In the genomic region with DNA sequence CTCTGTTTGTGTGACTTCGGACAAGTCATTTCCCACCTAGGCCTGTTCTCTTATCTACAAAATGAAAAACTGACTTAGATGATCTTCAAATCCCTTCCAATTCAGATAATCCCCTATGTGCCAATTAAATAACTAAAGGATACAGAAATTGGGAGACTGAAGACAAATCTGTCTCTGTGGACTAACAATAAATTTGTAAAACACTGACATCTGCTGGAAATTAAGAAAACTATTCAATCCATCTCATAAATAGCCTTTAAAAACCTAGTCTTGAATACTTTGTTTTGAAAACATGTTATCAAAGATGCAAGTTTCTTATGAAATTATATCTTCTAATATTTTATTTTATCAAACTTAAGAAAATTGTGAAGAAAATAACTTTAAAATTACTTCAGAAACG, we compare ENCODE assay signal across 13 cellular contexts. TPM values are rescaled to one million over a fixed set of nuclear protein-coding genes. Genes with fewer than 3 reads are reported as not detected.
DNase-seq lines count a peak whose midpoint lies in the region; ATAC-seq, FAIRE-seq and TF ChIP-seq lines count a peak whose summit lies in the region.
"Had no signal": no experiment of that assay in that cellular context is flagged by ENCODE, and none has a peak within 500 bp of the region (broad histone marks: within the 10 kb centered on the region; RNA-seq: fewer than 3 reads in every experiment).

No MANE protein-coding gene starts in this region.

- no peak overlapping the region for H2AFZ ChIP-seq in HepG2 (ENCODE audit: low read length)

- POLR2A ChIA-PET in HepG2 (lab: Yijun Ruan, JAX): no interaction called here

- H3K36me3 Mint-ChIP-seq in CD14-positive monocyte: peaks cover 49 to 50% of the 10 kb centered on the region in 2 donors

- ATAC-seq in RWPE2 (ENCODE audit: low read depth) (no peak), HepG2 (no peak), HG02852 (IDR thresholded peaks at IDR 0.05; ENCODE audit: unreplicated experiment) (no peak), HG02571 (IDR thresholded peaks at IDR 0.05; ENCODE audit: unreplicated experiment) (no peak), GM19452 (IDR thresholded peaks at IDR 0.05; ENCODE audit: unreplicated experiment) (no peak)
- ATAC-seq: activated CD8-positive, alpha-beta T cell treated with anti-CD3 and anti-CD28 coated beads, Interleukin-2, amount 10 ng/mL, durations not matched to agents 7 days and 5 days had no signal

- peak; percentile 26 for TF ChIP-seq CTCF in CD14-positive monocyte (IDR thresholded peaks at IDR 0.05)
- TF ChIP-seq CTCF in RWPE2 (IDR thresholded peaks at IDR 0.05; ENCODE audit: poor library complexity, severe bottlenecking): peak; percentile 67
- no peak for TF ChIP-seq CTCF in HepG2 (CRISPR knock-in tag; IDR thresholded peaks at IDR 0.05)

- 93% methylated on average over 2 of the region's 2 CpGs for WGBS in HepG2 (ENCODE audit: low lambda C conversion rate)

- no peak for DNase-seq in CD14-positive monocyte (ENCODE audit: low spot score)
- DNase-seq in HCEC 1CT: peak; percentile 7
- DNase-seq in RWPE2 (ENCODE audit: low spot score): no peak
- no peak for DNase-seq in HepG2 (ENCODE audit: low spot score)
- no peak for DNase-seq in NCI-H128 (lab: John Stamatoyannopoulos, UW; ENCODE audit: unreplicated experiment)
- DNase-seq: activated CD8-positive, alpha-beta T cell treated with anti-CD3 and anti-CD28 coated beads, Interleukin-2, amount 10 ng/mL, durations not matched to agents 7 days and 5 days; activated naive CD8-positive, alpha-beta T cell treated with anti-CD3 and anti-CD28 coated beads, Interleukin-2, amount 10 ng/mL, durations not matched to agents 7 days and 5 days; DMS53; effector memory CD4-positive, alpha-beta T cell had no signal

- no peak overlapping the region for H3K27ac Mint-ChIP-seq in CD14-positive monocyte
- H3K27ac Mint-ChIP-seq: activated CD8-positive, alpha-beta T cell treated with anti-CD3 and anti-CD28 coated beads, Interleukin-2, amount 10 ng/mL, durations not matched to agents 7 days and 5 days; activated naive CD8-positive, alpha-beta T cell treated with anti-CD3 and anti-CD28 coated beads, Interleukin-2, amount 10 ng/mL, durations not matched to agents 7 days and 5 days; mesothelial cell of epicardium had no signal

- H3K4me3 ChIP-seq in RWPE2 (ENCODE audit: severe bottlenecking) (no peak overlapping the region), HepG2 (replicated peaks in 1 of 3; ENCODE audit: insufficient read depth in 1 of 3, low read depth in 2 of 3, low read length in 3 of 3) (no peak overlapping the region)

- H4K20me1 ChIP-seq in HepG2 (ENCODE audit: insufficient read depth, low read length): no peaks in the 10 kb centered on the region

- no peaks in the 10 kb centered on the region for H3K27me3 ChIP-seq in RWPE2 (ENCODE audit: insufficient read depth, poor library complexity, severe bottlenecking)
- H3K27me3 ChIP-seq in HepG2 (ENCODE audit: control insufficient read depth in 1 of 2, insufficient read depth in 2 of 2, low read length in 2 of 2): no peaks in the 10 kb centered on the region

- H3K9ac ChIP-seq in HepG2 (ENCODE audit: insufficient read depth, low read depth, low read length): no peak overlapping the region

- in situ Hi-C loops in HepG2 (cut with HindIII; ENCODE audit: extremely low pct_ligation_motif_present, low pct_unique_long_range_greater_than_20kb): no loop called here

- H3K9me3 ChIP-seq in RWPE2 (ENCODE audit: severe bottlenecking) (no peaks in the 10 kb centered on the region), HepG2 (ENCODE audit: low read length) (no peaks in the 10 kb centered on the region)

- no peaks in the 10 kb centered on the region for H3K79me2 ChIP-seq in HepG2 (ENCODE audit: insufficient read depth, low read length)

- intact Hi-C loops in CD14-positive monocyte (cut with micrococcal nuclease) (no loop called here), HepG2 (cut with micrococcal nuclease; ENCODE audit: unreplicated experiment) (no loop called here)

- no peak for FAIRE-seq in HepG2 (lab: Jason Lieb, UNC)

- H3K27ac ChIP-seq in RWPE2 (ENCODE audit: poor library complexity, severe bottlenecking): no peak overlapping the region
- H3K27ac ChIP-seq in HepG2 (ENCODE audit: extremely low read length, insufficient read depth, low read length): no peak overlapping the region

- TF ChIP-seq POLR2A in HepG2 (IDR thresholded peaks at IDR 0.05; ENCODE audit: insufficient read depth in 1 of 2, low read depth in 2 of 2, low read length in 2 of 2): no peak

- H3K9me3 Mint-ChIP-seq in CD14-positive monocyte: no peaks in the 10 kb centered on the region
- H3K9me3 Mint-ChIP-seq: activated naive CD8-positive, alpha-beta T cell treated with anti-CD3 and anti-CD28 coated beads, Interleukin-2, amount 10 ng/mL, durations not matched to agents 7 days and 5 days; mesothelial cell of epicardium had no signal

- TF ChIP-seq EP300 in HepG2 (IDR thresholded peaks at IDR 0.05; ENCODE audit: low read depth in 2 of 2, low read length in 2 of 2): no peak
- no peak for TF ChIP-seq EP300 in HepG2 (CRISPR knock-in tag; IDR thresholded peaks at IDR 0.05; ENCODE audit: borderline replicate concordance)

- H3K4me1 Mint-ChIP-seq in CD14-positive monocyte: no peaks in the 10 kb centered on the region

- no peak overlapping the region for H3K4me2 ChIP-seq in HepG2 (ENCODE audit: low read depth, low read length)

- BruUV-seq in HepG2 (replicated peaks; lab: Mats Ljungman, UMichigan): no TSS peak

- H3K4me1 ChIP-seq in RWPE2 (ENCODE audit: insufficient read depth, poor library complexity, severe bottlenecking) (no peaks in the 10 kb centered on the region), HepG2 (ENCODE audit: insufficient read depth, low read length) (peaks cover 7% of the 10 kb centered on the region)

- CTCF ChIA-PET in HepG2 (lab: Yijun Ruan, JAX; ENCODE audit: low intra/inter-chr PET ratio, low total read pairs): no interaction called here

- H3K27me3 Mint-ChIP-seq in CD14-positive monocyte (ENCODE audit: low read depth in 3 of 3): no peaks in the 10 kb centered on the region
- H3K27me3 Mint-ChIP-seq: activated naive CD8-positive, alpha-beta T cell treated with anti-CD3 and anti-CD28 coated beads, Interleukin-2, amount 10 ng/mL, durations not matched to agents 7 days and 5 days had no signal

- peaks cover 15% of the 10 kb centered on the region; the same call in 1 of the 2 replicates for H3K36me3 ChIP-seq in RWPE2 (ENCODE audit: low read depth)
- peaks cover under 1 to 21% of the 10 kb centered on the region in 2 experiments; a peak in 3 of 5 replicates for H3K36me3 ChIP-seq in HepG2 (replicated peaks in 1 of 2; ENCODE audit: control insufficient read depth in 1 of 2, insufficient read depth in 2 of 2, low read length in 2 of 2)

- TF ChIP-seq RAD21 in HepG2 (CRISPR knock-in tag; IDR thresholded peaks at IDR 0.05): no peak

- no peak overlapping the region for H3K4me3 Mint-ChIP-seq in CD14-positive monocyte
- H3K4me3 Mint-ChIP-seq: activated CD8-positive, alpha-beta T cell treated with anti-CD3 and anti-CD28 coated beads, Interleukin-2, amount 10 ng/mL, durations not matched to agents 7 days and 5 days; activated naive CD8-positive, alpha-beta T cell treated with anti-CD3 and anti-CD28 coated beads, Interleukin-2, amount 10 ng/mL, durations not matched to agents 7 days and 5 days; mesothelial cell of epicardium had no signal

TF ChIP-seq in HepG2, 621 proteins besides CTCF, POLR2A, EP300 and RAD21 (continues in another document):
- TF ChIP-seq MTF2 (CRISPR knock-in tag; IDR thresholded peaks at IDR 0.05; ENCODE audit: borderline replicate concordance): no peak
- no peak for TF ChIP-seq KLF13 (CRISPR knock-in tag; IDR thresholded peaks at IDR 0.05)
- no peak for TF ChIP-seq ZNF841 (CRISPR knock-in tag; IDR thresholded peaks at IDR 0.05; ENCODE audit: borderline replicate concordance)
- TF ChIP-seq ZBTB8A (CRISPR knock-in tag; IDR thresholded peaks at IDR 0.05; ENCODE audit: borderline replicate concordance, low read depth): no peak
- TF ChIP-seq, protein P1, sequence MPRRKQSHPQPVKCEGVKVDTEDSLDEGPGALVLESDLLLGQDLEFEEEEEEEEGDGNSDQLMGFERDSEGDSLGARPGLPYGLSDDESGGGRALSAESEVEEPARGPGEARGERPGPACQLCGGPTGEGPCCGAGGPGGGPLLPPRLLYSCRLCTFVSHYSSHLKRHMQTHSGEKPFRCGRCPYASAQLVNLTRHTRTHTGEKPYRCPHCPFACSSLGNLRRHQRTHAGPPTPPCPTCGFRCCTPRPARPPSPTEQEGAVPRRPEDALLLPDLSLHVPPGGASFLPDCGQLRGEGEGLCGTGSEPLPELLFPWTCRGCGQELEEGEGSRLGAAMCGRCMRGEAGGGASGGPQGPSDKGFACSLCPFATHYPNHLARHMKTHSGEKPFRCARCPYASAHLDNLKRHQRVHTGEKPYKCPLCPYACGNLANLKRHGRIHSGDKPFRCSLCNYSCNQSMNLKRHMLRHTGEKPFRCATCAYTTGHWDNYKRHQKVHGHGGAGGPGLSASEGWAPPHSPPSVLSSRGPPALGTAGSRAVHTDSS (CRISPR knock-in tag; conservative IDR thresholded peaks at IDR 0.05): no peak
- no peak for TF ChIP-seq BCL6 (CRISPR knock-in tag; IDR thresholded peaks at IDR 0.05)
- TF ChIP-seq ZNF329 (CRISPR knock-in tag; IDR thresholded peaks at IDR 0.05; ENCODE audit: low read depth): no peak

RNA-seq across cellular contexts. Expression of a gene that starts 38.3 kb away (rescaled TPM):
- polyA plus RNA-seq in CD14-positive monocyte (100 to 1,000 TPM in 1 of 2 donors, 10 to 100 TPM in 1; 76.4 to 129 TPM), HepG2 (2011; rRNA removed) (48.7 and 49.7 TPM in 2 replicates)
- 37.0 and 52.4 TPM in 2 replicates for total RNA-seq in HepG2 (2016; rRNA removed; fragmentation: Illumina TruSeq; extraction: Trizol)
- total RNA-seq in HepG2 (2016; cell fraction: cytosol; rRNA removed; fragmentation: Illumina TruSeq; extraction: Trizol; ENCODE audit: low read depth): 27.5 and 32.2 TPM in 2 replicates
- total RNA-seq in HepG2 (2016; cell fraction: insoluble cytoplasmic fraction; rRNA removed; fragmentation: Illumina TruSeq; extraction: Trizol): 35.9 and 52.4 TPM in 2 replicates
- total RNA-seq in HepG2 (2016; cell fraction: membrane; rRNA removed; fragmentation: Illumina TruSeq; extraction: Trizol): 35.1 and 35.8 TPM in 2 replicates
- total RNA-seq in HepG2 (2016; cell fraction: nucleus; rRNA removed; fragmentation: Illumina TruSeq; extraction: Trizol): 20.8 and 21.2 TPM in 2 replicates
- polyA plus RNA-seq in HepG2 (2011; cell fraction: cytosol; rRNA removed): 51.7 and 69.8 TPM in 2 replicates
- 17.3 and 18.6 TPM in 2 replicates for polyA plus RNA-seq in HepG2 (2011; cell fraction: nucleus; rRNA removed)
- 54.3 and 54.5 TPM in 2 replicates for polyA plus RNA-seq in HepG2 (2012)
- polyA plus RNA-seq in HepG2 (2016; cell fraction: cytosol; fragmentation: Illumina TruSeq; extraction: Trizol; ENCODE audit: low read depth): 37.9 and 57.9 TPM in 2 replicates
- polyA plus RNA-seq in HepG2 (2016; cell fraction: insoluble cytoplasmic fraction; fragmentation: Illumina TruSeq; extraction: Trizol; ENCODE audit: low read depth): 97.4 and 99.9 TPM in 2 replicates
- 50.6 and 54.6 TPM in 2 replicates for polyA plus RNA-seq in HepG2 (2016; cell fraction: membrane; fragmentation: Illumina TruSeq; extraction: Trizol; ENCODE audit: low read depth)
- polyA plus RNA-seq in HepG2 (2016; cell fraction: nucleus; fragmentation: Illumina TruSeq; extraction: Trizol; ENCODE audit: insufficient read depth, low read depth): 42.9 and 44.8 TPM in 2 replicates
- 7.5 and 10.8 TPM in 2 replicates for polyA minus RNA-seq in HepG2 (2011; rRNA and poly(A)+ RNA removed; ENCODE audit: low replicate concordance)
- polyA minus RNA-seq in HepG2 (2011; cell fraction: cytosol; rRNA and poly(A)+ RNA removed): 17.3 and 20.8 TPM in 2 replicates
- polyA minus RNA-seq in HepG2 (2011; cell fraction: nucleus; rRNA and poly(A)+ RNA removed): 30.0 and 33.6 TPM in 2 replicates
